ENCODE assay signal across 8 cellular contexts in the genomic region with DNA sequence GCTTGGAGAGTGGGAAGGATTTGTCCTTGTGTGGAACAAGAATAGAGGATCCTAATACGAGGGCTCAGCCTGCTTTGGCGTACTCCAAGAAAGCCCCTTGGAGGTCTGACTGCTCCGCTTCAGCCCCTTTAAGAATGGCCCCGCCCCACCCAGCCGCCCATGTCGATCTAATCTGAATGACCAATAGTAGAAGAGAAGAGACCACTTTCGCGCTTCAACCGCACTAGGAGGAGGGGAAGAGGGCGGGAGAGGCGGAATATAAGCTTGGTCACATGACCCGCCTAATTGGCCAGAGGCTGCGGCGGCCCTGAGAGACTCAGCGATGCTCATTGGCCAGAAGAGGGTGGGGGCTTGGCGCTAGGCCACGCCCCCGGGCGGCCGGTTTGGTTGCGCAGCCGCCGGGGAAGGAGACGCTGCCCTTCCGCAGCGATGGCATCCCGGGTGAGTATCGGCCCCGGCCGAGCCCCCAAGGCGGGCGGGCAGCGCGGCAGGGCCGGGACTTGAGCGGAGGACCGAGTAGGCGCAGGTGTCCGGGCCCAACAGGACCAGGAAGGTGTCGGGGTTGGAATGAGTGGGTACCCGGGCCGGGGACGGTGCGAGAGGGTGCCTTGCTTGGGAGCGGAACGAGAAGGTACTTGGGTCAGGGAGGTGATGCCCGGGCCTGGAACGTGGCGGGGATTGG. TPM values are rescaled to one million over a fixed set of nuclear protein-coding genes. Genes with fewer than 3 reads are reported as not detected.
A peak's percentile ranks its signal among the peaks of the same experiment; 100 is the strongest.
DNase-seq lines count a peak whose midpoint lies in the region; FAIRE-seq and TF ChIP-seq lines count a peak whose summit lies in the region.

Gene MIGA2 (plus strand): TSS at position 386 of the 682 bp plus-strand sequence. CDS start 3,969 bp downstream, outside the sequence.

- no peak for TF ChIP-seq CTCF in neutrophil (IDR thresholded peaks at IDR 0.05)

- DNase-seq in GF-D8 (lab: John Stamatoyannopoulos, UW) = peak; percentile 99
- peak; percentile 97 for DNase-seq in HEK293T (ENCODE audit: extremely low spot score)
- peak; percentile 99 for DNase-seq in MV-4-11 (lab: John Stamatoyannopoulos, UW)
- DNase-seq in SK-MEL-5 (ENCODE audit: low read depth, low spot score) = peak; percentile 99
- DNase-seq in activated naive CD4-positive, alpha-beta T cell treated with anti-CD3 and anti-CD28 coated beads for 36 hours = peak; percentile 97
- peak; percentile 99 for DNase-seq in frontal cortex (ENCODE audit: low spot score in 2 of 2)
- DNase-seq in superior temporal gyrus (ENCODE audit: extremely low spot score) = peak; percentile 99

- peak within 1 kb of the TSS; percentile 98 for H3K4me3 Mint-ChIP-seq in activated naive CD4-positive, alpha-beta T cell treated with anti-CD3 and anti-CD28 coated beads for 36 hours

- peaks cover 5% of the 10 kb centered on the region for H3K36me3 ChIP-seq in neutrophil

- FAIRE-seq in frontal cortex (lab: Jason Lieb, UNC) = peak; percentile 92

- no peaks in the 10 kb centered on the region for H3K27me3 Mint-ChIP-seq in activated naive CD4-positive, alpha-beta T cell treated with anti-CD3 and anti-CD28 coated beads for 36 hours (ENCODE audit: low read depth)

- H3K4me1 Mint-ChIP-seq in activated naive CD4-positive, alpha-beta T cell treated with anti-CD3 and anti-CD28 coated beads for 36 hours (ENCODE audit: low read depth) = peaks cover 30% of the 10 kb centered on the region

- H3K27ac Mint-ChIP-seq in activated naive CD4-positive, alpha-beta T cell treated with anti-CD3 and anti-CD28 coated beads for 36 hours = peak within 1 kb of the TSS; percentile 71

- intact Hi-C loops in activated naive CD4-positive, alpha-beta T cell treated with anti-CD3 and anti-CD28 coated beads for 36 hours (cut with micrococcal nuclease) = loop anchor here (1.0 to 5.0 kb wide), 5 partner anchors 8 to 312 kb away; partner anchors contain the start of genes CRAT, DOLK, DOLPP1 and NUP188

- peaks cover 3% of the 10 kb centered on the region for H3K36me3 Mint-ChIP-seq in activated naive CD4-positive, alpha-beta T cell treated with anti-CD3 and anti-CD28 coated beads for 36 hours (ENCODE audit: low read depth)

- in situ Hi-C loops in SK-MEL-5 (cut with HindIII; ENCODE audit: low pct_unique_long_range_greater_than_20kb, low sequenced_read_pairs) = no loop called here

- H3K9me3 Mint-ChIP-seq in activated naive CD4-positive, alpha-beta T cell treated with anti-CD3 and anti-CD28 coated beads for 36 hours = no peaks in the 10 kb centered on the region

- CTCF ChIA-PET in HEK293T (lab: Yijun Ruan, JAX) = interaction anchor here (1.0 kb wide), 1 partner anchor 9 kb away, joined by 3 read pairs; no protein-coding TSS in a partner anchor
- CTCF ChIA-PET in activated naive CD4-positive, alpha-beta T cell treated with anti-CD3 and anti-CD28 coated beads for 36 hours (lab: Charles Lee) = interaction anchor here (0.5 kb wide), 2 partner anchors 84 to 391 kb away, joined by 3 to 6 read pairs; no protein-coding TSS in a partner anchor

- peak within 1 kb of the TSS; percentile 84 for H3K27ac ChIP-seq in neutrophil

- peaks cover 21 to 26% of the 10 kb centered on the region in 2 experiments for H3K4me1 ChIP-seq in neutrophil (ENCODE audit: control insufficient read depth in 1 of 2, insufficient read depth in 1 of 2, low read depth in 1 of 2, low read length in 1 of 2)

- H3K27me3 ChIP-seq in neutrophil = no peaks in the 10 kb centered on the region

- H3K9me3 ChIP-seq in neutrophil = no peaks in the 10 kb centered on the region

- H3K4me3 ChIP-seq in neutrophil (ENCODE audit: low read depth in 1 of 2, low read length in 1 of 2) = peak within 1 kb of the TSS; percentile 93 to 98

- POLR2A ChIA-PET in HEK293T (lab: Yijun Ruan, JAX) = interaction anchor here (0.6 to 1.4 kb wide), 14 partner anchors 9 to 591 kb away, joined by 3 to 10 read pairs (median 3); partner anchors contain the start of genes DOLPP1, ENDOG and SH3GLB2

TF ChIP-seq in HEK293T, 16 proteins besides CTCF, POLR2A, EP300 and RAD21:
- no peak for TF ChIP-seq HDGF (IDR thresholded peaks at IDR 0.05; ENCODE audit: borderline replicate concordance)
- peak; percentile 97 for TF ChIP-seq PKNOX1 (IDR thresholded peaks at IDR 0.05)
TF ChIP-seq in HEK293T: peak in this region for 1.

RNA-seq across cellular contexts. Expression of gene MIGA2, which starts in this region (rescaled TPM):
- total RNA-seq in SK-MEL-5 (2014; rRNA removed; shearing (Covaris generic)) = 13.7 TPM in 2 replicates
- polyA plus RNA-seq in SK-MEL-5 (2015; cell fraction: cytosol; rRNA removed) = 21.0 and 25.9 TPM in 2 replicates
- 142 and 158 TPM in 2 replicates for polyA plus RNA-seq in SK-MEL-5 (2015; cell fraction: nucleus; rRNA removed)
- total RNA-seq in activated naive CD4-positive, alpha-beta T cell treated with anti-CD3 and anti-CD28 coated beads for 36 hours = 10 to 100 TPM; 36.3 to 42.7 TPM
- 12.6 TPM for total RNA-seq in frontal cortex

Comparison
In these comparisons a context has a peak if more than half of its experiments do, and no peak if none do; other contexts are left out.
1. Peak in every context shown above with its lines: DNase-seq, H3K4me3 ChIP-seq and H3K27ac ChIP-seq.